Comparison of ENCODE assay signal across 8 cellular contexts in genomic region chr6:29887819-29888581, GRCh38. TPM values are rescaled to one million over a fixed set of nuclear protein-coding genes. Genes with fewer than 3 reads are reported as not detected.
A peak's percentile ranks its signal among the peaks of the same experiment; 100 is the strongest.
DNase-seq lines count a peak whose midpoint lies in the region; ATAC-seq and TF ChIP-seq lines count a peak whose summit lies in the region.

No MANE protein-coding gene starts in this region.

- CTCF ChIA-PET in activated CD4-positive, alpha-beta T cell treated with anti-CD3 and anti-CD28 coated beads for 36 hours (lab: Charles Lee) = interaction anchor here (0.6 to 0.7 kb wide), 2 partner anchors 125 to 262 kb away, joined by 3 read pairs; no protein-coding TSS in a partner anchor

- H3K4me3 Mint-ChIP-seq in activated CD4-positive, alpha-beta T cell treated with anti-CD3 and anti-CD28 coated beads for 36 hours = peak overlapping the region; percentile 77
- peak overlapping the region; percentile 74 for H3K4me3 Mint-ChIP-seq in chondrocyte (ENCODE audit: unreplicated experiment)

- H3K27me3 ChIP-seq in HL-60 (ENCODE audit: insufficient read depth, poor library complexity, severe bottlenecking) = peaks cover 9% of the 10 kb centered on the region

- H3K27me3 Mint-ChIP-seq in activated CD4-positive, alpha-beta T cell treated with anti-CD3 and anti-CD28 coated beads for 36 hours = no peaks in the 10 kb centered on the region
- peaks cover 30% of the 10 kb centered on the region for H3K27me3 Mint-ChIP-seq in chondrocyte (ENCODE audit: low read depth)

- TF ChIP-seq CTCF in HL-60 (IDR thresholded peaks at IDR 0.05; ENCODE audit: insufficient read depth, low read length) = no peak
- peak; percentile 20 for TF ChIP-seq CTCF in chondrocyte (IDR thresholded peaks at IDR 0.05)

- H3K4me3 ChIP-seq in HL-60 (replicated peaks; ENCODE audit: insufficient read depth, low read length) = peak overlapping the region; percentile 57

- H3K36me3 Mint-ChIP-seq in activated CD4-positive, alpha-beta T cell treated with anti-CD3 and anti-CD28 coated beads for 36 hours (ENCODE audit: low read depth) = peaks cover 5% of the 10 kb centered on the region
- peaks cover 2% of the 10 kb centered on the region for H3K36me3 Mint-ChIP-seq in chondrocyte (ENCODE audit: low read depth)

- peak; percentile 77 for ATAC-seq in GM19438 (IDR thresholded peaks at IDR 0.05; ENCODE audit: low read depth, unreplicated experiment)
- peak; percentile 77 for ATAC-seq in activated CD4-positive, alpha-beta T cell treated with anti-CD3 and anti-CD28 coated beads for 36 hours
- ATAC-seq in left lobe of liver = peak; percentile 89

- peaks cover 16% of the 10 kb centered on the region for H3K4me1 Mint-ChIP-seq in activated CD4-positive, alpha-beta T cell treated with anti-CD3 and anti-CD28 coated beads for 36 hours
- H3K4me1 Mint-ChIP-seq in chondrocyte (ENCODE audit: low read depth) = peaks cover 8% of the 10 kb centered on the region

- DNase-seq in COLO668 (lab: John Stamatoyannopoulos, UW; ENCODE audit: unreplicated experiment) (peak; percentile 75), HL-60 (ENCODE audit: low read depth in 1 of 2, low spot score in 1 of 2) (peak; percentile 25 to 41), chondrocyte (ENCODE audit: low spot score) (no peak), left lobe of liver (ENCODE audit: low spot score) (peak; percentile 69), H4 (ENCODE audit: low spot score) (no peak)
- DNase-seq in activated CD4-positive, alpha-beta T cell treated with anti-CD3 and anti-CD28 coated beads for 36 hours = peak; percentile 90
- peak; percentile 41 to 63 for DNase-seq in stimulated activated CD4-positive, alpha-beta T cell treated with anti-CD3 and anti-CD28 coated beads, Interleukin-2, amount 100 ng/mL, for 48 hours

- H3K27ac ChIP-seq in HL-60 (replicated peaks) = no peak overlapping the region

- intact Hi-C loops in activated CD4-positive, alpha-beta T cell treated with anti-CD3 and anti-CD28 coated beads for 36 hours (cut with DNase I, micrococcal nuclease) = loop anchor here (1.0 to 5.0 kb wide), 5 partner anchors 38 to 179 kb away; partner anchors contain the start of genes HLA-A (in 2 of the 2) and PPP1R11 (in 1 of the 2)

- POLR2A ChIA-PET in activated CD4-positive, alpha-beta T cell treated with anti-CD3 and anti-CD28 coated beads for 36 hours (lab: Charles Lee) = no interaction called here

- H3K9me3 Mint-ChIP-seq in activated CD4-positive, alpha-beta T cell treated with anti-CD3 and anti-CD28 coated beads for 36 hours (ENCODE audit: low read depth) = peaks cover 3% of the 10 kb centered on the region
- H3K9me3 Mint-ChIP-seq in chondrocyte (ENCODE audit: low read depth) = no peaks in the 10 kb centered on the region

- H3K27ac Mint-ChIP-seq in activated CD4-positive, alpha-beta T cell treated with anti-CD3 and anti-CD28 coated beads for 36 hours = peak overlapping the region; percentile 80
- no peak overlapping the region for H3K27ac Mint-ChIP-seq in chondrocyte (ENCODE audit: unreplicated experiment)

RNA-seq across cellular contexts. Expression of gene HLA-A, which starts 54.3 kb away (rescaled TPM):
- total RNA-seq in activated CD4-positive, alpha-beta T cell treated with anti-CD3 and anti-CD28 coated beads for 36 hours = 1,000 to 10,000 TPM; 1,053 to 1,189 TPM
- total RNA-seq in chondrocyte (110 to 191 TPM (median 187 TPM) in 3 replicates), left lobe of liver (125 TPM)
- 610 and 721 TPM in 2 replicates for total RNA-seq in H4 (2014; rRNA removed; shearing (Covaris generic))

Comparison
In these comparisons a context has a peak if more than half of its experiments do, and no peak if none do; other contexts are left out.
1. DNase-seq: peak in COLO668 (single experiment), HL-60 (2 of 2), activated CD4-positive, alpha-beta T cell treated with anti-CD3 and anti-CD28 coated beads for 36 hours (single experiment), left lobe of liver (single experiment) and stimulated activated CD4-positive, alpha-beta T cell treated with anti-CD3 and anti-CD28 coated beads, Interleukin-2, amount 100 ng/mL, for 48 hours (2 of 2); none in chondrocyte (single experiment) and H4 (single experiment).
2. Peak in every context shown above with its lines, with median percentiles within 50 percentile points of each other: ATAC-seq.